Comparison of ENCODE assay signal across 18 cellular contexts in the genomic region with DNA sequence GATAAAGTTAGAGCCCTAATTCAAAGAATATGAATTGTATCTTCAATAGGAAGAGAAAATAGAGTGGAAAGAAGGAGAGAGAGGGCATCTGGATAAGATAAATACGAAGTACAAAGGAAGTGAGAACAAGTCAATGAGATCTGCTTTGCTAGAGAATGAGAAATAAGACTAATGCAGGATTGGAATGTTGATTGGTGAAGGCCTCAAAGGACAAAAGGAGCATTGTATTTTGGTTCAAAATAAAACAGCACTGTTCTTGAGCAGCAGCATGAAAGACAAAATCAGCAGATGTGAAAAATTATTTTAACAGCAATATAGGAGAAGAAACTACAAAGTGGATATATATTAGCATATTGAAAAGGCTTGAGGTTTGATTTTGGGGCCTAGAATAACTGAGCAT. TPM values are rescaled to one million over a fixed set of nuclear protein-coding genes. Genes with fewer than 3 reads are reported as not detected.
"Had no signal": no experiment of that assay in that cellular context is flagged by ENCODE, and none has a peak within 500 bp of the region (broad histone marks: within the 10 kb centered on the region; RNA-seq: fewer than 3 reads in every experiment).

No MANE protein-coding gene starts in this region.

- H3K9me3 ChIP-seq: tibial artery, vagina had no signal

- H3K9me3 Mint-ChIP-seq: activated CD4-positive, alpha-beta T cell treated with anti-CD3 and anti-CD28 coated beads, Interleukin-2, amount 10 ng/mL, durations not matched to agents 24 days and 14 days; activated T-helper 1 cell treated with anti-CD3 and anti-CD28 coated beads, Interleukin-12 subunit alpha, Interleukin-12 subunit beta, Interleukin-2, Interleukin-4 antibody, amounts not matched to agents 30 ng/mL and 10 ng/mL and 1 ng/mL, durations not matched to agents 14 hours and 24 hours and 36 hours had no signal

- H3K4me3 ChIP-seq: tibial artery, vagina had no signal

- H3K36me3 ChIP-seq: tibial artery, vagina had no signal

- DNase-seq: activated CD4-positive, alpha-beta T cell treated with anti-CD3 and anti-CD28 coated beads, Interleukin-2, amount 10 ng/mL, durations not matched to agents 24 days and 14 days; activated CD4-positive, CD25-positive, alpha-beta regulatory T cell; activated CD8-positive, alpha-beta memory T cell treated with anti-CD3 and anti-CD28 coated beads, Interleukin-2, amount 50 U/mL, for 48 hours; activated naive CD8-positive, alpha-beta T cell treated with anti-CD3 and anti-CD28 coated beads for 36 hours; amygdala; stimulated activated CD4-positive, alpha-beta T cell treated with anti-CD3 and anti-CD28 coated beads, Interleukin-2, amount 100 ng/mL, for 24 hours; SW 1271; tibial artery had no signal

- H3K27me3 ChIP-seq: tibial artery, vagina had no signal

- H3K4me1 ChIP-seq: tibial artery, vagina had no signal

- H3K36me3 Mint-ChIP-seq: activated naive CD8-positive, alpha-beta T cell treated with anti-CD3 and anti-CD28 coated beads for 36 hours; mesothelial cell of epicardium had no signal

- H3K27ac Mint-ChIP-seq: activated CD4-positive, alpha-beta T cell treated with anti-CD3 and anti-CD28 coated beads, Interleukin-2, amount 10 ng/mL, durations not matched to agents 24 days and 14 days; activated naive CD8-positive, alpha-beta T cell treated with anti-CD3 and anti-CD28 coated beads for 36 hours; activated T-helper 1 cell treated with anti-CD3 and anti-CD28 coated beads, Interleukin-12 subunit alpha, Interleukin-12 subunit beta, Interleukin-2, Interleukin-4 antibody, amounts not matched to agents 30 ng/mL and 10 ng/mL and 1 ng/mL, durations not matched to agents 14 hours and 24 hours and 36 hours; mesothelial cell of epicardium had no signal

- H3K4me3 Mint-ChIP-seq: activated CD4-positive, alpha-beta T cell treated with anti-CD3 and anti-CD28 coated beads, Interleukin-2, amount 10 ng/mL, durations not matched to agents 24 days and 14 days; activated naive CD8-positive, alpha-beta T cell treated with anti-CD3 and anti-CD28 coated beads for 36 hours; activated T-helper 1 cell treated with anti-CD3 and anti-CD28 coated beads, Interleukin-12 subunit alpha, Interleukin-12 subunit beta, Interleukin-2, Interleukin-4 antibody, amounts not matched to agents 30 ng/mL and 10 ng/mL and 1 ng/mL, durations not matched to agents 14 hours and 24 hours and 36 hours; mesothelial cell of epicardium had no signal

- H3K27ac ChIP-seq: tibial artery, vagina had no signal

- H3K27me3 Mint-ChIP-seq: activated CD4-positive, alpha-beta T cell treated with anti-CD3 and anti-CD28 coated beads, Interleukin-2, amount 10 ng/mL, durations not matched to agents 24 days and 14 days; activated naive CD8-positive, alpha-beta T cell treated with anti-CD3 and anti-CD28 coated beads for 36 hours had no signal

RNA-seq across cellular contexts. Expression of gene TMEM244, which starts 5.1 kb away (rescaled TPM):
- total RNA-seq: activated CD4-positive, alpha-beta T cell treated with anti-CD3 and anti-CD28 coated beads, Interleukin-2, amount 10 ng/mL, durations not matched to agents 24 days and 14 days; activated naive CD8-positive, alpha-beta T cell treated with anti-CD3 and anti-CD28 coated beads for 36 hours; activated T-helper 1 cell treated with anti-CD3 and anti-CD28 coated beads, Interleukin-12 subunit alpha, Interleukin-12 subunit beta, Interleukin-2, Interleukin-4 antibody, amounts not matched to agents 30 ng/mL and 10 ng/mL and 1 ng/mL, durations not matched to agents 14 hours and 24 hours and 36 hours; cerebellum; lower leg skin; mesothelial cell of epicardium; osteoblast; pulmonary artery endothelial cell; T-helper 2 cell treated with Interferon-gamma antibody and Interleukin-4, amounts not matched to agents 100 ng/mL and 5 ng/mL, for 36 hours; vagina had no signal
- polyA plus RNA-seq: esophagus, neural cell had no signal
